8 cellular contexts compared by ENCODE assay signal in the genomic region with DNA sequence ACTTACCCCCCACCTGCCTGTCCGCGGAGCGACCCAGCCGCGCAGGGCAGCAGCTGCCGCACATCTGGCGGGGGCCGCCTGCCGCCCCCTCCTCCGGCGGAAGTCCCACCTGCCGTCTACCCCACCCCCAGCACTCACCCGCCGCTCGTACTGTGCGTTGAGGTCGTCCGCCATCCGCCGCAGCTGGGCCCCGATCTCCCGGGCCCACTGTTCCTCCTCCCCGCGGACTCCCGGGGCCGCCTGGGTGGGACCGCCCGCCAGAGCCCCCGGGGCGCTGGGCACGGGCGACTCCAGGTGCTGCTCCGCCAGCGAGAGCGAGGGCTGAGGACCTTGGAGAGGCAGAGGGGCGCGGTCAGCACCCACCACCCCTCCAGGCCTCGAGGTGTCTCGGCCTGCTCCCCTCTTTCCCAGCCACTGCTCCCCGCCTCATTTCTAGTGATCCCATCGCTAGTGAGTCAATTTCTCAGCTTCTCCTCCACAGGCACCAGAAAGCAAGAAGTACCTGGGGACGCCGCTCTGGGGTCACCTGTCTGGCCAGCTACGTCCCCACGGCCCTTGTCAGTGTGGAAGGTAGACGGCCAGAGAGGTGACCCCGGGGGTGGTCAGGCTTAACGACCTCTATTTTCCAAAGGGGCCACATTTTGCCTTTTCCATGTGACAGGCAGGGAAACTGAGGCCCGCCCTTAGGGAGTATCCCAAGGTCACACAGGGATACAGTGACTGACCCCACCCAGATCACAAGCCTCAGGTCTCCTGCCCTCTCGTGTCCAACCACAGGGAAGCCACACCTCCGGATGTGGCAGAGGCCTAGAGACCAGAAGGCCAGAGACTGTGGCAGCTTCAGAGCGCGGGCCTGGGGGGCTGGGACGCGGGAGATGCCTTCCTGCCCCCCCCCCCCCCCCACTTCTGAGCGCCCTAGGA. TPM values are rescaled to one million over a fixed set of nuclear protein-coding genes. Genes with fewer than 3 reads are reported as not detected.
DNase-seq lines count a peak whose midpoint lies in the region; ATAC-seq, FAIRE-seq and TF ChIP-seq lines count a peak whose summit lies in the region.

No MANE protein-coding gene starts in this region.

- peak; percentile 62 for FAIRE-seq in GM12878 (lab: Jason Lieb, UNC)

- peaks cover 21% of the 10 kb centered on the region for H3K4me1 Mint-ChIP-seq in CD8-positive, alpha-beta T cell (ENCODE audit: low read depth)

- ATAC-seq in CD8-positive, alpha-beta T cell: peak; percentile 1
- ATAC-seq in HG03442 (IDR thresholded peaks at IDR 0.05; ENCODE audit: unreplicated experiment) (peak; percentile 28), GM12878 (peak; percentile 73)

- H3K27ac Mint-ChIP-seq in CD8-positive, alpha-beta T cell: peak overlapping the region; percentile 91

- in situ Hi-C loops in GM12878 (cut with MboI): no loop called here

- no peaks in the 10 kb centered on the region for H3K27me3 ChIP-seq in CD8-positive, alpha-beta T cell (ENCODE audit: insufficient read depth, low read length)
- no peaks in the 10 kb centered on the region for H3K27me3 ChIP-seq in GM12878 (replicated peaks in 1 of 2; ENCODE audit: control insufficient read depth in 2 of 2, insufficient read depth in 2 of 2, low read length in 1 of 2)
- H3K27me3 ChIP-seq in sigmoid colon: no peaks in the 10 kb centered on the region

- peaks cover 6% of the 10 kb centered on the region for H3K36me3 ChIP-seq in CD8-positive, alpha-beta T cell (ENCODE audit: insufficient read depth, low read length)
- H3K36me3 ChIP-seq in GM12878 (ENCODE audit: control insufficient read depth in 2 of 2, insufficient read depth in 2 of 2, low read length in 1 of 2) (peaks cover 1 to 6% of the 10 kb centered on the region in 2 experiments), sigmoid colon (peaks cover 0 to 8% (median 4%) of the 10 kb centered on the region in 4 donors)

- no peaks in the 10 kb centered on the region for H3K9me3 ChIP-seq in CD8-positive, alpha-beta T cell (ENCODE audit: low read length)
- H3K9me3 ChIP-seq in GM12878 (replicated peaks; ENCODE audit: control insufficient read depth, insufficient read depth, low read length) (no peaks in the 10 kb centered on the region), sigmoid colon (no peaks in the 10 kb centered on the region)

- peak overlapping the region; percentile 81 for H3K4me3 Mint-ChIP-seq in CD8-positive, alpha-beta T cell

- SMC1A ChIA-PET in GM12878 (lab: Charles Lee; ENCODE audit: uncharacterized antibody, unreplicated experiment): interaction anchor here (1.2 to 5.0 kb wide), 6 partner anchors 14 to 113 kb away, joined by 3 to 46 read pairs (median 4); a partner anchor contains a TSS

- H2AFZ ChIP-seq in GM12878 (ENCODE audit: control insufficient read depth, low read depth, low read length): no peak overlapping the region

- RAD21 ChIA-PET in GM12878 (lab: Charles Lee; ENCODE audit: unreplicated experiment): interaction anchor here (0.6 to 2.6 kb wide), 11 partner anchors 11 to 301 kb away, joined by 3 to 37 read pairs (median 5); a partner anchor contains a TSS

- BruUV-seq in GM12878 (replicated peaks; lab: Mats Ljungman, UMichigan): TSS peak; percentile 88

- 0% methylated on average over 22 of the region's 56 CpGs for WGBS in GM12878 (ENCODE audit: insufficient coverage, insufficient replicate concordance, low lambda C conversion rate, missing lambda C conversion rate)
- 2 to 3% methylated on average over 56 of the region's 56 CpGs for WGBS in sigmoid colon, 2 donors

- peak in 6 of 7 experiments; percentile 21 to 69 (median 52) for DNase-seq in CD8-positive, alpha-beta T cell
- DNase-seq in GM12878 (ENCODE audit: low read depth, low spot score): peak; percentile 57
- DNase-seq in sigmoid colon: peak; percentile 94
- no peak for DNase-seq in NCI-H524 treated with DMSO at 0.1 percent for 48 hours (lab: John Stamatoyannopoulos, UW)

- peak overlapping the region; percentile 91 for H3K9ac ChIP-seq in GM12878 (ENCODE audit: control insufficient read depth, insufficient read depth, low read length)

- no peak for TF ChIP-seq CTCF in CD8-positive, alpha-beta T cell (IDR thresholded peaks at IDR 0.05)
- TF ChIP-seq CTCF in GM12878 (IDR thresholded peaks at IDR 0.05 in 2 of 3, conservative IDR thresholded peaks at IDR 0.05 in 1 of 3; ENCODE audit: control insufficient read depth in 2 of 3, extremely low read depth in 1 of 3, insufficient read depth in 1 of 3, low read depth in 3 of 3, low read length in 3 of 3): no peak
- no peak for TF ChIP-seq CTCF in sigmoid colon (IDR thresholded peaks at IDR 0.05)

- POLR2A ChIA-PET in CD8-positive, alpha-beta T cell (lab: Charles Lee): interaction anchor here (0.6 to 2.6 kb wide), 18 partner anchors 11 to 512 kb away, joined by 3 to 32 read pairs (median 6); a partner anchor contains a TSS
- POLR2A ChIA-PET in GM12878 (lab: Charles Lee): interaction anchor here (0.6 to 3.5 kb wide), 17 partner anchors 9 to 354 kb away, joined by 3 to 36 read pairs (median 5); a partner anchor contains a TSS

- TF ChIP-seq RAD21 in GM12878 (IDR thresholded peaks at IDR 0.05; ENCODE audit: insufficient read depth, low read depth, low read length): no peak

- H3K4me2 ChIP-seq in GM12878 (ENCODE audit: control insufficient read depth, insufficient read depth): peak overlapping the region; percentile 57

- H3K4me1 ChIP-seq in CD8-positive, alpha-beta T cell (ENCODE audit: insufficient read depth, low read length): peaks cover 45% of the 10 kb centered on the region
- H3K4me1 ChIP-seq in GM12878 (ENCODE audit: control insufficient read depth, insufficient read depth, low read length): peaks cover 39% of the 10 kb centered on the region
- peaks cover 0 to 55% (median 48%) of the 10 kb centered on the region in 4 donors for H3K4me1 ChIP-seq in sigmoid colon

- peaks cover 3% of the 10 kb centered on the region for H3K36me3 Mint-ChIP-seq in CD8-positive, alpha-beta T cell

- CTCF ChIA-PET in CD8-positive, alpha-beta T cell (lab: Charles Lee): interaction anchor here (0.6 to 9.0 kb wide), 14 partner anchors 9 to 551 kb away, joined by 3 to 116 read pairs (median 6); no protein-coding TSS in a partner anchor
- CTCF ChIA-PET in GM12878 (lab: Yijun Ruan, JAX): interaction anchor here (0.5 to 6.1 kb wide), 11 partner anchors 9 to 86 kb away, joined by 3 to 55 read pairs (median 4); no protein-coding TSS in a partner anchor

- TF ChIP-seq EP300 in GM12878 (IDR thresholded peaks at IDR 0.05; ENCODE audit: borderline replicate concordance in 1 of 2, control insufficient read depth in 1 of 2, low read depth in 2 of 2, low read length in 2 of 2): no peak
- TF ChIP-seq EP300 in sigmoid colon (IDR thresholded peaks at IDR 0.05): peak in 1 of 4 donors; percentile 77

- H4K20me1 ChIP-seq in GM12878 (ENCODE audit: control insufficient read depth, insufficient read depth): no peaks in the 10 kb centered on the region

- intact Hi-C loops in CD8-positive, alpha-beta T cell (cut with DNase I, micrococcal nuclease): loop anchor here (1.0 to 10.0 kb wide), 7 partner anchors 16 to 442 kb away; a partner anchor contains a TSS
- intact Hi-C loops in GM12878 (cut with micrococcal nuclease; ENCODE audit: unreplicated experiment) (no loop called here), sigmoid colon (cut with DNase I) (loop anchor here (2.0 to 5.0 kb wide), 2 partner anchors 46 to 74 kb away; no protein-coding TSS in a partner anchor)

- peak overlapping the region; percentile 73 for H3K27ac ChIP-seq in CD8-positive, alpha-beta T cell (ENCODE audit: low read depth, low read length)
- H3K27ac ChIP-seq in GM12878 (ENCODE audit: control insufficient read depth, insufficient read depth) (peak overlapping the region; percentile 78), sigmoid colon (peak overlapping the region; percentile 99 to 100 (median 100))

- TF ChIP-seq POLR2A in GM19099 (IDR thresholded peaks at IDR 0.05; ENCODE audit: extremely low read depth, insufficient read length, low read depth): peak; percentile 64
- peak; percentile 55 for TF ChIP-seq POLR2A in Raji (IDR thresholded peaks at IDR 0.05; ENCODE audit: insufficient read depth, low read depth, low read length)
- TF ChIP-seq POLR2A in GM12878 (IDR thresholded peaks at IDR 0.05; ENCODE audit: low read depth, low read length): peak; percentile 93
- TF ChIP-seq POLR2A in sigmoid colon (IDR thresholded peaks at IDR 0.05): peak; percentile 30 to 67

- peaks cover 28% of the 10 kb centered on the region for H3K79me2 ChIP-seq in GM12878 (ENCODE audit: control insufficient read depth, insufficient read depth, low read length)

- peak overlapping the region; percentile 68 for H3K4me3 ChIP-seq in CD8-positive, alpha-beta T cell (ENCODE audit: low read depth, low read length)
- peak overlapping the region; percentile 91 for H3K4me3 ChIP-seq in GM12878
- peak overlapping the region; percentile 35 for H3K4me3 ChIP-seq in iPS-11a (ENCODE audit: low read depth, low read length)
- H3K4me3 ChIP-seq in sigmoid colon: peak overlapping the region; percentile 46 to 99 (median 87)

- no peaks in the 10 kb centered on the region for H3K9me3 Mint-ChIP-seq in CD8-positive, alpha-beta T cell

- H3K27me3 Mint-ChIP-seq in CD8-positive, alpha-beta T cell (ENCODE audit: low read depth): no peaks in the 10 kb centered on the region

RNA-seq across cellular contexts. Expression of a gene that starts 4.3 kb away (rescaled TPM):
- 10 to 100 TPM; 29.3 to 30.2 TPM for total RNA-seq in CD8-positive, alpha-beta T cell
- total RNA-seq in GM12878 (2013; cell fraction: nucleolus; rRNA removed): 12.0 and 13.5 TPM in 2 replicates
- 14.0 and 15.2 TPM in 2 replicates for total RNA-seq in GM12878 (2014; rRNA removed)
- 6.2 and 6.5 TPM in 2 replicates for total RNA-seq in GM12878 (2014; rRNA removed; fragmentation: Illumina TruSeq; extraction: Trizol)
- 17.9 and 18.1 TPM in 2 replicates for total RNA-seq in GM12878 (2021)
- polyA plus RNA-seq in GM12878 (2011; ENCODE audit: low read depth): 2.0 TPM
- 5.2 and 7.6 TPM in 2 replicates for polyA plus RNA-seq in GM12878 (2011; rRNA removed)
- polyA plus RNA-seq in GM12878 (2011; cell fraction: cytosol; rRNA removed): 11.6 and 16.6 TPM in 2 replicates
- polyA plus RNA-seq in GM12878 (2011; cell fraction: nucleus; rRNA removed): 17.5 and 18.4 TPM in 2 replicates
- polyA plus RNA-seq in GM12878 (2012): 13.0 and 15.8 TPM in 2 replicates
- polyA plus RNA-seq in GM12878 (2014; fragmentation: Illumina TruSeq; extraction: Trizol): 0.24 and 2.2 TPM in 2 replicates
- under 1 TPM; 0.10 to 0.27 TPM for polyA plus RNA-seq in GM12878 (2014; fragmentation: Nextera tagmentation; extraction: Ambion mirVana)
- 17.2 and 21.2 TPM in 2 replicates for polyA plus RNA-seq in GM12878 (2014; rRNA removed)
- 1 to 10 TPM; 7.5 to 7.8 TPM for polyA plus RNA-seq in GM12878 (2016; fragmentation: Nextera tagmentation; extraction: Ambion mirVana)
- polyA minus RNA-seq in GM12878 (2011; rRNA and poly(A)+ RNA removed): 4.2 and 8.8 TPM in 2 replicates
- 7.2 and 9.5 TPM in 2 replicates for polyA minus RNA-seq in GM12878 (2011; cell fraction: cytosol; rRNA and poly(A)+ RNA removed)
- polyA minus RNA-seq in GM12878 (2011; cell fraction: nucleus; rRNA and poly(A)+ RNA removed): 5.4 and 8.3 TPM in 2 replicates
- total RNA-seq in sigmoid colon: 1 to 10 TPM; 2.5 to 5.4 (median 4.2) TPM
- polyA plus RNA-seq in sigmoid colon: 10 to 100 TPM; 16.2 to 39.5 (median 19.7) TPM

RNA-seq across cellular contexts. Expression of a gene that starts 29.6 kb away (rescaled TPM):
- total RNA-seq in CD8-positive, alpha-beta T cell: 10 to 100 TPM; 53.7 to 59.0 TPM
- 10.2 and 14.9 TPM in 2 replicates for total RNA-seq in GM12878 (2013; cell fraction: nucleolus; rRNA removed)
- total RNA-seq in GM12878 (2014; rRNA removed) (6.4 and 7.1 TPM in 2 replicates), GM12878 (2014; rRNA removed; fragmentation: Illumina TruSeq; extraction: Trizol) (2.9 and 4.9 TPM in 2 replicates), GM12878 (2021) (16.7 and 17.5 TPM in 2 replicates), sigmoid colon (10 to 100 TPM; 13.2 to 33.1 (median 20.9) TPM)
- 5.3 TPM for polyA plus RNA-seq in GM12878 (2011; ENCODE audit: low read depth)
- polyA plus RNA-seq in GM12878 (2011; rRNA removed) (3.3 and 3.9 TPM in 2 replicates), GM12878 (2014; fragmentation: Illumina TruSeq; extraction: Trizol) (1.7 and 7.7 TPM in 2 replicates), GM12878 (2014; fragmentation: Nextera tagmentation; extraction: Ambion mirVana) (under 1 TPM in 1 of 2 experiments, not detected in 1; 0.18 TPM), GM12878 (2014; rRNA removed) (10.1 and 13.2 TPM in 2 replicates), GM12878 (2016; fragmentation: Nextera tagmentation; extraction: Ambion mirVana) (1 to 10 TPM; 6.9 to 9.1 TPM), sigmoid colon (10 to 100 TPM; 16.2 to 42.8 (median 18.7) TPM)
- 4.2 and 4.4 TPM in 2 replicates for polyA plus RNA-seq in GM12878 (2011; cell fraction: cytosol; rRNA removed)
- polyA plus RNA-seq in GM12878 (2011; cell fraction: nucleus; rRNA removed): 5.0 and 13.4 TPM in 2 replicates
- polyA plus RNA-seq in GM12878 (2012): 13.9 and 24.3 TPM in 2 replicates
- polyA minus RNA-seq in GM12878 (2011; rRNA and poly(A)+ RNA removed): 3.0 and 4.8 TPM in 2 replicates
- 1.2 and 1.6 TPM in 2 replicates for polyA minus RNA-seq in GM12878 (2011; cell fraction: cytosol; rRNA and poly(A)+ RNA removed)
- polyA minus RNA-seq in GM12878 (2011; cell fraction: nucleus; rRNA and poly(A)+ RNA removed): 2.0 and 2.3 TPM in 2 replicates

RNA-seq across cellular contexts. Expression of a gene that starts 48.0 kb away (rescaled TPM):
- total RNA-seq in CD8-positive, alpha-beta T cell: 10 to 100 TPM; 12.4 to 14.7 TPM
- total RNA-seq in GM12878 (2013; cell fraction: nucleolus; rRNA removed): 1.2 and 2.7 TPM in 2 replicates
- total RNA-seq in GM12878 (2014; rRNA removed): 2.0 and 2.1 TPM in 2 replicates
- total RNA-seq in GM12878 (2014; rRNA removed; fragmentation: Illumina TruSeq; extraction: Trizol): 0.51 and 0.63 TPM in 2 replicates
- 6.1 and 6.8 TPM in 2 replicates for total RNA-seq in GM12878 (2021)
- 0.46 TPM for polyA plus RNA-seq in GM12878 (2011; ENCODE audit: low read depth)
- polyA plus RNA-seq in GM12878 (2011; rRNA removed): 0.40 and 0.86 TPM in 2 replicates
- polyA plus RNA-seq in GM12878 (2011; cell fraction: cytosol; rRNA removed): 1.2 and 1.5 TPM in 2 replicates
- 4.8 and 6.7 TPM in 2 replicates for polyA plus RNA-seq in GM12878 (2011; cell fraction: nucleus; rRNA removed)
- 3.8 and 5.8 TPM in 2 replicates for polyA plus RNA-seq in GM12878 (2012)
- polyA plus RNA-seq in GM12878 (2014; fragmentation: Illumina TruSeq; extraction: Trizol): 0.30 and 0.57 TPM in 2 replicates
- polyA plus RNA-seq in GM12878 (2014; fragmentation: Nextera tagmentation; extraction: Ambion mirVana): under 1 TPM in 1 of 2 experiments, not detected in 1; 0.58 TPM
- 4.5 and 4.8 TPM in 2 replicates for polyA plus RNA-seq in GM12878 (2014; rRNA removed)
- polyA plus RNA-seq in GM12878 (2016; fragmentation: Nextera tagmentation; extraction: Ambion mirVana): 1 to 10 TPM; 1.1 to 1.4 TPM
- polyA minus RNA-seq in GM12878 (2011; rRNA and poly(A)+ RNA removed): 0.57 TPM in 1 of 2 replicates, not detected in the other
- polyA minus RNA-seq in GM12878 (2011; cell fraction: cytosol; rRNA and poly(A)+ RNA removed): 0.94 TPM in 1 of 2 replicates, not detected in the other
- 1.5 and 2.1 TPM in 2 replicates for polyA minus RNA-seq in GM12878 (2011; cell fraction: nucleus; rRNA and poly(A)+ RNA removed)
- total RNA-seq in sigmoid colon: 10 to 100 TPM in 3 of 4 donors, 1 to 10 TPM in 1; 8.6 to 16.3 (median 14.8) TPM
- 10 to 100 TPM in 1 of 3 donors, 1 to 10 TPM in 2; 3.0 to 10.7 (median 7.8) TPM for polyA plus RNA-seq in sigmoid colon

Comparison
In these comparisons a context has a peak if more than half of its experiments do, and no peak if none do; other contexts are left out.
1. ATAC-seq: peak in every context shown above with its lines; median percentile 73 in GM12878; 28 in HG03442; 1 in CD8-positive, alpha-beta T cell.
2. H3K4me3 ChIP-seq: peak in every context shown above with its lines; median percentile 91 in GM12878; 87 in sigmoid colon; 68 in CD8-positive, alpha-beta T cell; 35 in iPS-11a.